In the genomic region with DNA sequence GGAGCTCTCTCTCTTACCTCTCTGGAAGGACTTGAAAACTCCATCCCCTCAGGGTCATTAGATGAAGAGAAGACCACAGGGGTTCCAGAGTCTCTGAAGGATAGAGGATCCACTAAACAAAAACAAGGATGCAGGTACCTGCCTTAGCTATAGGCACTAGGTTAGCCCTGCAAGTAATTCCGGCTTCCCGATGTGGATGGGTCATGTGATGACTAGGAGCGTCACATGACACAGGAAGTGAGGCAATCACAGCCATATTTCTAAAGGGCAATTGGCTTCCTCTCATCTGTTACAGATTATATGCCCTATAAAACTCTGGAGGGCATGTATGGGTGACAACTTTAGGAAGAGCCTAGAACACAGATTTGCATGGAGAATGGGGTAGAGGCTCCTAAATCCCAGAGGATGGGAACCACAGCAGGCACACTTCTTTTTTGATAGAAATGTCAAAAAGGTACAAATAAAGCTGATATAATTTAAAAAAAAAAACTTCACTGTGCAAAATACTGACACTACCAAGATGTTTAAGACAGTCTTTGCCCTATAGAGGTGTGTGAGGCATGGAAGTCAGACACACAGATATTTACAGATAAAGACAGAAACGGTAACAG, we compare ENCODE assay signal across 8 cellular contexts. TPM values are rescaled to one million over a fixed set of nuclear protein-coding genes. Genes with fewer than 3 reads are reported as not detected.
DNase-seq lines count a peak whose midpoint lies in the region; ATAC-seq and TF ChIP-seq lines count a peak whose summit lies in the region.

No MANE protein-coding gene starts in this region.

- intact Hi-C loops in heart right ventricle (cut with DNase I) = loop anchor here in 3 of 10 donors (5.0 kb wide), 1 partner anchor 34 kb away; the partner anchor contains the start of genes MTX1 (in 3 of the 3) and THBS3 (in 3 of the 3)

- no peak overlapping the region for H3K18ac ChIP-seq in trophoblast cell (ENCODE audit: low read length)

- WGBS in heart right ventricle, 2 donors = 21 to 22% methylated on average over 4 of the region's 4 CpGs
- WGBS in trophoblast cell (ENCODE audit: extremely low coverage, insufficient coverage, insufficient read length) = no CpG with 5 or more reads among the region's 4 CpGs

- H2AK5ac ChIP-seq in trophoblast cell (ENCODE audit: low read length) = no peak overlapping the region

- peak overlapping the region; percentile 50 for H4K91ac ChIP-seq in trophoblast cell (ENCODE audit: low read depth, low read length)

- no peak overlapping the region for H3K23ac ChIP-seq in trophoblast cell (ENCODE audit: low read length)

- no peak overlapping the region for H3K14ac ChIP-seq in trophoblast cell (ENCODE audit: low read length)

- H3K36me3 ChIP-seq in heart right ventricle (peaks cover 0 to 34% (median 5%) of the 10 kb centered on the region in 9 donors), trophoblast cell (ENCODE audit: control insufficient read depth in 1 of 2, insufficient read depth in 2 of 2, low read length in 2 of 2) (peaks cover 7 to 14% of the 10 kb centered on the region in 2 experiments)

- H3K27me3 ChIP-seq in heart right ventricle (no peaks in the 10 kb centered on the region), trophoblast cell (ENCODE audit: insufficient read depth, low read length) (no peaks in the 10 kb centered on the region)

- peak overlapping the region; percentile 55 for H3K4me2 ChIP-seq in trophoblast cell (ENCODE audit: low read length)

- H2BK5ac ChIP-seq in trophoblast cell (ENCODE audit: low read depth, low read length, poor library complexity) = no peak overlapping the region

- peak overlapping the region in 6 of 10 donors; percentile 2 to 71 (median 26) for H3K27ac ChIP-seq in heart right ventricle
- H3K27ac ChIP-seq in trophoblast cell (ENCODE audit: low read depth, low read length) = no peak overlapping the region

- DNase-seq in NCI-H1694 treated with DMSO at 0.1 percent for 48 hours (lab: John Stamatoyannopoulos, UW) (peak; percentile 77), SW 1271 (lab: John Stamatoyannopoulos, UW) (peak; percentile 16 to 53), amygdala (lab: John Stamatoyannopoulos, UW) (peak in 54 of 56 donors; percentile 11 to 91 (median 67)), heart right ventricle (peak in 1 of 2 donors; percentile 80), trophoblast cell (peak; percentile 69 to 89), HPDE6-E6E7 (ENCODE audit: extremely low spot score) (no peak)

- TF ChIP-seq POLR2A in GM15510 (IDR thresholded peaks at IDR 0.05; ENCODE audit: borderline replicate concordance, extremely low read depth, insufficient read length) = peak; percentile 24

- H3K4me3 ChIP-seq in heart right ventricle = peak overlapping the region in 9 of 10 donors; percentile 27 to 57 (median 48)
- no peak overlapping the region for H3K4me3 ChIP-seq in trophoblast cell (ENCODE audit: low read depth, low read length)

- no peak overlapping the region for H3K9ac ChIP-seq in trophoblast cell (ENCODE audit: low read length)

- H3K9me3 ChIP-seq in heart right ventricle (no peaks in the 10 kb centered on the region), trophoblast cell (ENCODE audit: insufficient read depth, low read depth, low read length) (peaks cover 2% of the 10 kb centered on the region)

- peaks cover 1% of the 10 kb centered on the region for H3K79me2 ChIP-seq in trophoblast cell (ENCODE audit: control insufficient read depth, insufficient read depth, low read length, poor library complexity)

- no peak overlapping the region for H4K12ac ChIP-seq in trophoblast cell (ENCODE audit: low read depth, low read length)

- H3K4ac ChIP-seq in trophoblast cell (ENCODE audit: low read depth, low read length) = no peak overlapping the region

- no peak overlapping the region for H2BK12ac ChIP-seq in trophoblast cell (ENCODE audit: low read length)

- peak overlapping the region; percentile 10 for H2BK120ac ChIP-seq in trophoblast cell (ENCODE audit: insufficient read depth, low read length, poor library complexity)

- H3K4me1 ChIP-seq in heart right ventricle (peaks cover 3 to 48% (median 28%) of the 10 kb centered on the region in 9 donors), trophoblast cell (ENCODE audit: control insufficient read depth in 1 of 2, insufficient read depth in 2 of 2, low read length in 2 of 2) (peaks cover 5 to 14% of the 10 kb centered on the region in 2 experiments)

- H3K79me1 ChIP-seq in trophoblast cell (ENCODE audit: low read length) = peaks cover 9% of the 10 kb centered on the region

- no peak overlapping the region for H2AFZ ChIP-seq in trophoblast cell (ENCODE audit: insufficient read depth, low read length, poor library complexity)

- H4K8ac ChIP-seq in trophoblast cell (ENCODE audit: low read depth, low read length) = peak overlapping the region; percentile 77

- ATAC-seq in heart right ventricle = peak in 6 of 8 donors; percentile 21 to 51 (median 36)
- ATAC-seq in GM21447 (IDR thresholded peaks at IDR 0.05; ENCODE audit: unreplicated experiment) = no peak

- no peak for TF ChIP-seq CTCF in heart right ventricle (IDR thresholded peaks at IDR 0.05)

RNA-seq across cellular contexts. Expression of gene ENTREP3, which starts 14.1 kb away (rescaled TPM):
- 10 to 100 TPM in 7 of 10 donors, 1 to 10 TPM in 3; 8.6 to 21.0 (median 11.3) TPM for total RNA-seq in heart right ventricle
- polyA plus RNA-seq in heart right ventricle = 10 to 100 TPM in 1 of 2 donors, 1 to 10 TPM in 1; 7.1 to 13.7 TPM
- 38.7 and 39.3 TPM in 2 replicates for polyA plus RNA-seq in trophoblast cell (2013)

RNA-seq across cellular contexts. Expression of gene SCAMP3, which starts 21.0 kb away (rescaled TPM):
- 10 to 100 TPM; 54.1 to 73.1 (median 60.1) TPM for total RNA-seq in heart right ventricle
- 100 to 1,000 TPM in 1 of 2 donors, 10 to 100 TPM in 1; 47.9 to 109 TPM for polyA plus RNA-seq in heart right ventricle
- 71.1 and 75.0 TPM in 2 replicates for polyA plus RNA-seq in trophoblast cell (2013)

RNA-seq across cellular contexts. Expression of gene CLK2, which starts 32.1 kb away (rescaled TPM):
- 10 to 100 TPM; 12.5 to 21.9 (median 18.0) TPM for total RNA-seq in heart right ventricle
- polyA plus RNA-seq in heart right ventricle = 10 to 100 TPM; 17.4 to 47.1 TPM
- 48.9 and 52.4 TPM in 2 replicates for polyA plus RNA-seq in trophoblast cell (2013)

RNA-seq across cellular contexts. Expression of gene MTX1, which starts 32.7 kb away (rescaled TPM):
- total RNA-seq in heart right ventricle = 10 to 100 TPM; 13.1 to 25.8 (median 17.1) TPM
- polyA plus RNA-seq in heart right ventricle = 10 to 100 TPM; 33.9 to 49.7 TPM
- polyA plus RNA-seq in trophoblast cell (2013) = 39.6 and 40.4 TPM in 2 replicates

RNA-seq across cellular contexts. Expression of gene THBS3, which starts 33.5 kb away (rescaled TPM):
- total RNA-seq in heart right ventricle = 1 to 10 TPM; 3.8 to 8.8 (median 6.4) TPM
- polyA plus RNA-seq in heart right ventricle = 10 to 100 TPM in 1 of 2 donors, 1 to 10 TPM in 1; 4.9 to 23.5 TPM
- polyA plus RNA-seq in trophoblast cell (2013) = 59.1 and 60.6 TPM in 2 replicates
